ENCODE assay signal across 31 cellular contexts in the genomic region with DNA sequence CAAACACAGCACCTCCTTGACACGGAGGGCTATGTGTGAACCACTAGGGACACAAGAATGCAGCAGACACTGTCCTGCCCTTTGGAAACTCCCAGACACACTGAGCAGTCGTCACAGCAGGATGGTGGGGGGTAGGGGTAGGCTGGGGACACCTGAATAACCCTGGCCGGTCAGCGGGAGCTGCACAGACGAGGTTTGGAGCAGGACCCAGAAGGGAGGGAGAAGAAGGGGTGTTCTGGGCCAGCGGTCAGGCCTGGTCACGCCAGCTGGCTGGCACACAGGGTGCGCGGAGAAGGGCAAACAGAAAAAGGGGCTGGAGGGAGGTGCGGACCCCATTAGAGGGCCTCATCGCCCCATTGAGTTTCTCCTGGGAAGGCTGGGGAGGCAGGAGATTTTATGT. TPM values are rescaled to one million over a fixed set of nuclear protein-coding genes. Genes with fewer than 3 reads are reported as not detected.
DNase-seq lines count a peak whose midpoint lies in the region; ATAC-seq and TF ChIP-seq lines count a peak whose summit lies in the region.
"Had no signal": no experiment of that assay in that cellular context is flagged by ENCODE, and none has a peak within 500 bp of the region (broad histone marks: within the 10 kb centered on the region; RNA-seq: fewer than 3 reads in every experiment).

No MANE protein-coding gene starts in this region.

- no peaks in the 10 kb centered on the region for H3K9me3 Mint-ChIP-seq in neural crest cell
- H3K9me3 Mint-ChIP-seq: activated CD8-positive, alpha-beta T cell treated with anti-CD3 and anti-CD28 coated beads for 36 hours; activated naive CD4-positive, alpha-beta T cell treated with anti-CD3 and anti-CD28 coated beads, Interleukin-2, amount 50 U/mL, for 24 hours; activated T-helper 17 cell treated with anti-CD3 and anti-CD28 coated beads, Interleukin-2, amount 50 U/mL, for 72 hours; CD14-positive monocyte; endodermal cell; HFFc6 had no signal

- H3K9me2 ChIP-seq in hepatocyte (replicated peaks; ENCODE audit: insufficient read depth), result no peaks in the 10 kb centered on the region

- H3K9ac ChIP-seq in NT2/D1 (ENCODE audit: insufficient read length, low read depth) (peak overlapping the region; percentile 8), smooth muscle cell (ENCODE audit: low read depth) (peak overlapping the region; percentile 21)

- no peaks in the 10 kb centered on the region for H3K4me1 Mint-ChIP-seq in neural crest cell
- H3K4me1 Mint-ChIP-seq: endodermal cell had no signal

- peaks cover 10% of the 10 kb centered on the region for H3F3A ChIP-seq in smooth muscle cell (ENCODE audit: low read depth)

- H3K27ac Mint-ChIP-seq in neural crest cell (ENCODE audit: unreplicated experiment), result peak overlapping the region; percentile 92
- H3K27ac Mint-ChIP-seq: activated CD8-positive, alpha-beta T cell treated with anti-CD3 and anti-CD28 coated beads for 36 hours; activated naive CD4-positive, alpha-beta T cell treated with anti-CD3 and anti-CD28 coated beads, Interleukin-2, amount 50 U/mL, for 24 hours; activated T-helper 17 cell treated with anti-CD3 and anti-CD28 coated beads, Interleukin-2, amount 50 U/mL, for 72 hours; endodermal cell; HFFc6 had no signal

- H3K4me1 ChIP-seq in NT2/D1 (ENCODE audit: insufficient read depth, insufficient read length), result peaks cover 8% of the 10 kb centered on the region
- peaks cover 28% of the 10 kb centered on the region for H3K4me1 ChIP-seq in hepatocyte (ENCODE audit: insufficient read depth)
- peaks cover 9% of the 10 kb centered on the region for H3K4me1 ChIP-seq in smooth muscle cell (ENCODE audit: low read depth)
- peaks cover 10 to 21% of the 10 kb centered on the region in 2 donors for H3K4me1 ChIP-seq in ascending aorta

- H3K27ac ChIP-seq in hepatocyte, result peak overlapping the region; percentile 68
- peak overlapping the region; percentile 57 for H3K27ac ChIP-seq in smooth muscle cell (ENCODE audit: low read depth)
- H3K27ac ChIP-seq in ascending aorta, result no peak overlapping the region
- H3K27ac ChIP-seq: esophagus muscularis mucosa, upper lobe of left lung had no signal

- TF ChIP-seq CTCF in hepatocyte (IDR thresholded peaks at IDR 0.05; ENCODE audit: poor library complexity) (no peak), neural crest cell (conservative IDR thresholded peaks at IDR 0.05) (no peak), smooth muscle cell (IDR thresholded peaks at IDR 0.05; ENCODE audit: borderline replicate concordance, insufficient read depth, poor library complexity, severe bottlenecking) (no peak), ascending aorta (IDR thresholded peaks at IDR 0.05) (no peak)

- H3K4me3 ChIP-seq in NT2/D1 (ENCODE audit: insufficient read length, low read depth), result no peak overlapping the region
- H3K4me3 ChIP-seq in hepatocyte, result no peak overlapping the region
- no peak overlapping the region for H3K4me3 ChIP-seq in smooth muscle cell
- H3K4me3 ChIP-seq in ascending aorta, result no peak overlapping the region
- H3K4me3 ChIP-seq: esophagus muscularis mucosa, upper lobe of left lung had no signal

- H3K4me2 ChIP-seq in hepatocyte (no peak overlapping the region), smooth muscle cell (peak overlapping the region; percentile 44)

- H3K4me3 Mint-ChIP-seq in neural crest cell, result no peak overlapping the region
- H3K4me3 Mint-ChIP-seq: activated CD8-positive, alpha-beta T cell treated with anti-CD3 and anti-CD28 coated beads for 36 hours; activated naive CD4-positive, alpha-beta T cell treated with anti-CD3 and anti-CD28 coated beads, Interleukin-2, amount 50 U/mL, for 24 hours; activated T-helper 17 cell treated with anti-CD3 and anti-CD28 coated beads, Interleukin-2, amount 50 U/mL, for 72 hours; endodermal cell; HFFc6; T-helper 17 cell had no signal

- no peaks in the 10 kb centered on the region for H3K27me3 ChIP-seq in NT2/D1 (ENCODE audit: insufficient read depth, insufficient read length)
- H3K27me3 ChIP-seq in hepatocyte, result no peaks in the 10 kb centered on the region
- H3K27me3 ChIP-seq in smooth muscle cell (ENCODE audit: low read depth), result no peaks in the 10 kb centered on the region
- H3K27me3 ChIP-seq in ascending aorta, result no peaks in the 10 kb centered on the region
- H3K27me3 ChIP-seq: esophagus muscularis mucosa, upper lobe of left lung had no signal

- intact Hi-C loops in ascending aorta (cut with DNase I), result no loop called here

- no peak overlapping the region for H2AFZ ChIP-seq in hepatocyte
- H2AFZ ChIP-seq in smooth muscle cell (ENCODE audit: low read depth), result peak overlapping the region; percentile 57

- no peaks in the 10 kb centered on the region for H3K27me3 Mint-ChIP-seq in neural crest cell (ENCODE audit: low read depth)
- H3K27me3 Mint-ChIP-seq: activated CD8-positive, alpha-beta T cell treated with anti-CD3 and anti-CD28 coated beads for 36 hours; activated naive CD4-positive, alpha-beta T cell treated with anti-CD3 and anti-CD28 coated beads, Interleukin-2, amount 50 U/mL, for 24 hours; activated T-helper 17 cell treated with anti-CD3 and anti-CD28 coated beads, Interleukin-2, amount 50 U/mL, for 72 hours; T-helper 17 cell had no signal

- H3K9me3 ChIP-seq in NT2/D1 (ENCODE audit: insufficient read depth, low read length), result no peaks in the 10 kb centered on the region
- no peaks in the 10 kb centered on the region for H3K9me3 ChIP-seq in hepatocyte (ENCODE audit: low read depth)
- H3K9me3 ChIP-seq in smooth muscle cell (replicated peaks; ENCODE audit: low read depth), result no peaks in the 10 kb centered on the region
- no peaks in the 10 kb centered on the region for H3K9me3 ChIP-seq in ascending aorta
- H3K9me3 ChIP-seq: esophagus muscularis mucosa, upper lobe of left lung had no signal

- H4K20me1 ChIP-seq in hepatocyte (ENCODE audit: insufficient read depth, poor library complexity, severe bottlenecking), result no peaks in the 10 kb centered on the region
- no peaks in the 10 kb centered on the region for H4K20me1 ChIP-seq in smooth muscle cell (ENCODE audit: low read depth)

- H3K36me3 Mint-ChIP-seq in neural crest cell (ENCODE audit: low read depth), result no peaks in the 10 kb centered on the region
- H3K36me3 Mint-ChIP-seq: activated naive CD4-positive, alpha-beta T cell treated with anti-CD3 and anti-CD28 coated beads, Interleukin-2, amount 50 U/mL, for 24 hours; CD14-positive monocyte had no signal

- H3K79me2 ChIP-seq in hepatocyte (no peaks in the 10 kb centered on the region), smooth muscle cell (ENCODE audit: low read depth) (no peaks in the 10 kb centered on the region)

- H3K36me3 ChIP-seq in NT2/D1 (ENCODE audit: insufficient read depth, insufficient read length, low read length) (no peaks in the 10 kb centered on the region), hepatocyte (replicated peaks; ENCODE audit: insufficient read depth, low read depth) (no peaks in the 10 kb centered on the region), smooth muscle cell (ENCODE audit: low read depth) (no peaks in the 10 kb centered on the region), ascending aorta (no peaks in the 10 kb centered on the region)
- H3K36me3 ChIP-seq: esophagus muscularis mucosa, upper lobe of left lung had no signal

- no peak for ATAC-seq in GM18861 (IDR thresholded peaks at IDR 0.05; ENCODE audit: unreplicated experiment)
- ATAC-seq: activated CD4-positive, CD25-positive, alpha-beta regulatory T cell treated with anti-CD3 and anti-CD28 coated beads, Interleukin-2, amount 50 U/mL, for 24 hours; activated CD8-positive, alpha-beta T cell treated with anti-CD3 and anti-CD28 coated beads for 36 hours; activated T-helper 17 cell treated with anti-CD3 and anti-CD28 coated beads, Interleukin-2, amount 50 U/mL, for 72 hours; HepG2; T-helper 17 cell had no signal

- DNase-seq in NT2/D1 (ENCODE audit: low read depth, low spot score), result no peak
- no peak for DNase-seq in hepatocyte (ENCODE audit: low spot score)
- no peak for DNase-seq in neural crest cell (ENCODE audit: low read depth, low spot score)
- no peak for DNase-seq in smooth muscle cell (lab: John Stamatoyannopoulos, UW; ENCODE audit: unreplicated experiment)
- no peak for DNase-seq in ascending aorta (ENCODE audit: low spot score in 2 of 2)
- no peak for DNase-seq in 8988T
- DNase-seq in mesenteric fat pad (ENCODE audit: low spot score), result no peak
- DNase-seq: activated CD8-positive, alpha-beta T cell treated with anti-CD3 and anti-CD28 coated beads for 36 hours; anterior cingulate cortex; Calu3; caudate nucleus; DND-41; endodermal cell; foreskin melanocyte; HFFc6; hippocampal formation; Kasumi-1; MV-4-11; NCI-H146; NCI-H446; RPMI8226; stimulated activated CD4-positive, alpha-beta T cell treated with anti-CD3 and anti-CD28 coated beads, Interleukin-2, amount 100 ng/mL, for 48 hours; T-helper 17 cell; upper lobe of left lung had no signal

- WGBS in hepatocyte (ENCODE audit: low lambda C conversion rate, missing lambda C conversion rate), result 74% methylated on average over 11 of the region's 11 CpGs
- WGBS in smooth muscle cell (ENCODE audit: low lambda C conversion rate), result 70% methylated on average over 11 of the region's 11 CpGs

RNA-seq across cellular contexts. Expression of a gene that starts 39.9 kb away (rescaled TPM):
- total RNA-seq in hepatocyte (148 and 164 TPM in 2 replicates), neural crest cell (2.2 and 2.9 TPM in 2 replicates), smooth muscle cell (106 and 120 TPM in 2 replicates), ascending aorta (185 TPM), mesenteric fat pad (259 TPM)
- polyA plus RNA-seq in hepatocyte (84.0 and 91.1 TPM in 2 replicates), smooth muscle cell (70.8 and 72.6 TPM in 2 replicates)

Comparison
In these comparisons a context has a peak if more than half of its experiments do, and no peak if none do; other contexts are left out.
1. H3K27ac ChIP-seq: peak in hepatocyte (single experiment) and smooth muscle cell (single experiment); none in ascending aorta (0 of 2).
2. RNA of a gene that starts 39.9 kb away (total RNA-seq): 259 TPM in mesenteric fat pad (single experiment), 185 TPM in ascending aorta (single experiment), 148 to 164 TPM in hepatocyte and 106 to 120 TPM in smooth muscle cell; 2.2 to 2.9 TPM in neural crest cell; every median in the first group is over 10 times any median in the second.